14 cellular contexts compared by ENCODE assay signal in genomic region chr11:118604566-118604965, GRCh38. TPM values are rescaled to one million over a fixed set of nuclear protein-coding genes. Genes with fewer than 3 reads are reported as not detected.
DNase-seq lines count a peak whose midpoint lies in the region; ATAC-seq, FAIRE-seq and TF ChIP-seq lines count a peak whose summit lies in the region.
"Had no signal": no experiment of that assay in that cellular context is flagged by ENCODE, and none has a peak within 500 bp of the region (broad histone marks: within the 10 kb centered on the region; RNA-seq: fewer than 3 reads in every experiment).

No MANE protein-coding gene starts in this region.

- no peak overlapping the region for H4K91ac ChIP-seq in mesenchymal stem cell (ENCODE audit: low read length)

- no peaks in the 10 kb centered on the region for H3K9me3 ChIP-seq in CD8-positive, alpha-beta T cell (ENCODE audit: low read length)
- H3K9me3 ChIP-seq in mesenchymal stem cell (ENCODE audit: control insufficient read depth, low read length) (no peaks in the 10 kb centered on the region), small intestine (ENCODE audit: control insufficient read depth, low read depth) (no peaks in the 10 kb centered on the region)

- peak overlapping the region; percentile 93 for H2AK5ac ChIP-seq in mesenchymal stem cell (ENCODE audit: low read length, severe bottlenecking)

- H2BK120ac ChIP-seq in mesenchymal stem cell (ENCODE audit: low read depth, low read length): no peak overlapping the region

- peak overlapping the region; percentile 66 for H3K9ac ChIP-seq in mesenchymal stem cell (ENCODE audit: low read length)

- H3K18ac ChIP-seq in mesenchymal stem cell (ENCODE audit: low read depth in 1 of 2, low read length in 2 of 2): peak overlapping the region; percentile 46 to 64

- no peak for DNase-seq in CD8-positive, alpha-beta T cell
- no peak for DNase-seq in brain microvascular endothelial cell
- DNase-seq in mesenchymal stem cell: no peak
- peak; percentile 21 for DNase-seq in stimulated activated CD8-positive, alpha-beta memory T cell treated with anti-CD3 and anti-CD28 coated beads, Interleukin-4, amount 100 ng/mL, for 48 hours
- no peak for DNase-seq in EL
- no peak for DNase-seq in small intestine
- no peak for DNase-seq in NCI-H2029 (lab: John Stamatoyannopoulos, UW)
- DNase-seq: activated CD8-positive, alpha-beta T cell treated with anti-CD3 and anti-CD28 coated beads, Interleukin-2, amount 10 ng/mL, durations not matched to agents 7 days and 5 days; activated naive CD4-positive, alpha-beta T cell treated with anti-CD3 and anti-CD28 coated beads, Interleukin-2, amount 50 U/mL, for 16 hours; GDM1; mesendoderm; T-helper 17 cell had no signal

- peaks cover 29% of the 10 kb centered on the region for H3K36me3 Mint-ChIP-seq in CD8-positive, alpha-beta T cell

- in situ Hi-C loops in brain microvascular endothelial cell (cut with HindIII; ENCODE audit: low pct_ligation_motif_present, low sequenced_read_pairs): no loop called here

- H3K9me3 Mint-ChIP-seq in CD8-positive, alpha-beta T cell: no peaks in the 10 kb centered on the region

- no peaks in the 10 kb centered on the region for H3K27me3 ChIP-seq in CD8-positive, alpha-beta T cell (ENCODE audit: insufficient read depth, low read length)
- H3K27me3 ChIP-seq in brain microvascular endothelial cell (replicated peaks) (no peaks in the 10 kb centered on the region), mesenchymal stem cell (ENCODE audit: control insufficient read depth in 1 of 2, insufficient read depth in 1 of 2, low read length in 2 of 2) (no peaks in the 10 kb centered on the region), small intestine (ENCODE audit: control insufficient read depth in 2 of 2, insufficient read depth in 2 of 2, low read length in 2 of 2) (no peaks in the 10 kb centered on the region)

- POLR2A ChIA-PET in CD8-positive, alpha-beta T cell (lab: Charles Lee): interaction anchor here (0.9 kb wide), 1 partner anchor 30 kb away, joined by 3 read pairs; no protein-coding TSS in a partner anchor

- no peak overlapping the region for H3K14ac ChIP-seq in mesenchymal stem cell (ENCODE audit: low read length in 2 of 2)

- peak overlapping the region in 1 of 2 experiments; percentile 51 for H3K4ac ChIP-seq in mesenchymal stem cell (ENCODE audit: low read depth in 1 of 2, low read length in 2 of 2)

- no peaks in the 10 kb centered on the region for H3K27me3 Mint-ChIP-seq in CD8-positive, alpha-beta T cell (ENCODE audit: low read depth)

- H2AFZ ChIP-seq in mesenchymal stem cell (ENCODE audit: low read depth, low read length): no peak overlapping the region

- FAIRE-seq in small intestine (lab: Jason Lieb, UNC): no peak

- H2BK15ac ChIP-seq in mesenchymal stem cell (ENCODE audit: low read depth, poor library complexity, severe bottlenecking): no peak overlapping the region

- peak overlapping the region; percentile 50 for H3K27ac Mint-ChIP-seq in CD8-positive, alpha-beta T cell
- H3K27ac Mint-ChIP-seq: activated CD8-positive, alpha-beta T cell treated with anti-CD3 and anti-CD28 coated beads, Interleukin-2, amount 10 ng/mL, durations not matched to agents 7 days and 5 days; T-helper 17 cell had no signal

- H2BK12ac ChIP-seq in mesenchymal stem cell (ENCODE audit: low read length in 2 of 2): peak overlapping the region in 1 of 2 experiments; percentile 28

- H2BK5ac ChIP-seq in mesenchymal stem cell (ENCODE audit: low read depth, low read length, poor library complexity, severe bottlenecking): no peak overlapping the region

- H3K36me3 ChIP-seq in CD8-positive, alpha-beta T cell (ENCODE audit: insufficient read depth, low read length): peaks cover 20% of the 10 kb centered on the region
- peaks cover 34% of the 10 kb centered on the region for H3K36me3 ChIP-seq in brain microvascular endothelial cell (replicated peaks)
- peaks cover 28 to 35% of the 10 kb centered on the region in 2 experiments for H3K36me3 ChIP-seq in mesenchymal stem cell (ENCODE audit: control insufficient read depth in 1 of 2, insufficient read depth in 2 of 2, low read depth in 1 of 2, low read length in 2 of 2)
- peaks cover 11 to 16% of the 10 kb centered on the region in 2 donors for H3K36me3 ChIP-seq in small intestine (ENCODE audit: control insufficient read depth in 2 of 2, insufficient read depth in 2 of 2, low read length in 2 of 2)

- peaks cover 12% of the 10 kb centered on the region for H3K79me1 ChIP-seq in mesenchymal stem cell (replicated peaks; ENCODE audit: low read length, poor library complexity, severe bottlenecking)

- H3K4me1 Mint-ChIP-seq in CD8-positive, alpha-beta T cell (ENCODE audit: low read depth): peaks cover 15% of the 10 kb centered on the region

- no peak for TF ChIP-seq CTCF in CD8-positive, alpha-beta T cell (IDR thresholded peaks at IDR 0.05)
- no peak for TF ChIP-seq CTCF in brain microvascular endothelial cell (IDR thresholded peaks at IDR 0.05; ENCODE audit: low read depth, low read length, missing control alignments)

- CTCF ChIA-PET in CD8-positive, alpha-beta T cell (lab: Charles Lee): interaction anchor here (0.8 to 8.0 kb wide), 6 partner anchors 9 to 460 kb away, joined by 3 to 78 read pairs (median 3); no protein-coding TSS in a partner anchor

- intact Hi-C loops in CD8-positive, alpha-beta T cell (cut with DNase I, micrococcal nuclease): loop anchor here (10.0 kb wide), 3 partner anchors 330 to 700 kb away; partner anchors contain the start of gene UPK2 (in 1 of the 2)

- peak overlapping the region in 1 of 2 experiments; percentile 7 for H3K23ac ChIP-seq in mesenchymal stem cell (ENCODE audit: low read length in 2 of 2)

- H4K8ac ChIP-seq in mesenchymal stem cell (ENCODE audit: low read length): peak overlapping the region; percentile 51

- ATAC-seq in CD8-positive, alpha-beta T cell: no peak
- ATAC-seq in HG03457 (IDR thresholded peaks at IDR 0.05; ENCODE audit: unreplicated experiment): no peak
- ATAC-seq: activated CD8-positive, alpha-beta T cell treated with anti-CD3 and anti-CD28 coated beads, Interleukin-2, amount 10 ng/mL, durations not matched to agents 7 days and 5 days; T-helper 17 cell had no signal

- no peak overlapping the region for H3K27ac ChIP-seq in CD8-positive, alpha-beta T cell (ENCODE audit: low read depth, low read length)
- peak overlapping the region; percentile 64 for H3K27ac ChIP-seq in brain microvascular endothelial cell
- peak overlapping the region; percentile 96 for H3K27ac ChIP-seq in mesenchymal stem cell (ENCODE audit: low read length, poor library complexity, severe bottlenecking)
- peak overlapping the region in 1 of 2 donors; percentile 11 for H3K27ac ChIP-seq in small intestine (ENCODE audit: low read depth in 1 of 2, low read length in 1 of 2)
- H3K27ac ChIP-seq: C4-2B had no signal

- H3K4me1 ChIP-seq in CD8-positive, alpha-beta T cell (ENCODE audit: insufficient read depth, low read length): peaks cover 11% of the 10 kb centered on the region
- peaks cover 29% of the 10 kb centered on the region for H3K4me1 ChIP-seq in mesenchymal stem cell (ENCODE audit: control insufficient read depth, insufficient read depth, low read depth, low read length)
- H3K4me1 ChIP-seq in small intestine (ENCODE audit: control insufficient read depth in 2 of 2, insufficient read depth in 1 of 2, low read depth in 1 of 2, low read length in 1 of 2): no peaks in the 10 kb centered on the region

- H3K4me3 Mint-ChIP-seq in CD8-positive, alpha-beta T cell: no peak overlapping the region
- H3K4me3 Mint-ChIP-seq: activated CD8-positive, alpha-beta T cell treated with anti-CD3 and anti-CD28 coated beads, Interleukin-2, amount 10 ng/mL, durations not matched to agents 7 days and 5 days; T-helper 17 cell had no signal

- no peak overlapping the region for H3K4me2 ChIP-seq in mesenchymal stem cell (ENCODE audit: low read length, poor library complexity, severe bottlenecking)

- no peak overlapping the region for H3K4me3 ChIP-seq in CD8-positive, alpha-beta T cell (ENCODE audit: low read depth, low read length)
- no peak overlapping the region for H3K4me3 ChIP-seq in brain microvascular endothelial cell (ENCODE audit: low read depth, low read length)
- H3K4me3 ChIP-seq in mesenchymal stem cell (ENCODE audit: insufficient read depth in 1 of 2, low read depth in 1 of 2, low read length in 2 of 2): peak overlapping the region in 1 of 2 experiments; percentile 50
- H3K4me3 ChIP-seq in small intestine (ENCODE audit: low read depth in 1 of 2, low read length in 2 of 2): no peak overlapping the region

- WGBS in mesenchymal stem cell: 67% methylated on average over 1 of the region's 3 CpGs
- WGBS in small intestine, 3 donors: 70 to 77% (median 75%) methylated on average over 3 of the region's 3 CpGs

RNA-seq across cellular contexts. Expression of gene PHLDB1, which starts 2.8 kb away (rescaled TPM):
- total RNA-seq in CD8-positive, alpha-beta T cell: 1 to 10 TPM; 4.3 to 5.9 TPM
- 124 TPM for polyA plus RNA-seq in mesenchymal stem cell (2013, experiment 1 of 2)
- polyA plus RNA-seq in mesenchymal stem cell (2013, experiment 2 of 2): 114 TPM
- polyA plus RNA-seq in small intestine: 10 to 100 TPM; 14.1 to 30.7 (median 15.1) TPM

RNA-seq across cellular contexts. Expression of gene ARCN1, which starts 32.4 kb away (rescaled TPM):
- total RNA-seq in CD8-positive, alpha-beta T cell: 10 to 100 TPM; 77.8 to 81.2 TPM
- 251 TPM for polyA plus RNA-seq in mesenchymal stem cell (2013, experiment 1 of 2)
- polyA plus RNA-seq in mesenchymal stem cell (2013, experiment 2 of 2): 261 TPM
- 100 to 1,000 TPM in 2 of 3 donors, 10 to 100 TPM in 1; 79.7 to 125 (median 103) TPM for polyA plus RNA-seq in small intestine

RNA-seq across cellular contexts. Expression of gene IFT46, which starts 38.8 kb away (rescaled TPM):
- total RNA-seq in CD8-positive, alpha-beta T cell: 1 to 10 TPM; 4.8 to 5.6 TPM
- 19.2 TPM for polyA plus RNA-seq in mesenchymal stem cell (2013, experiment 1 of 2)
- 18.5 TPM for polyA plus RNA-seq in mesenchymal stem cell (2013, experiment 2 of 2)
- polyA plus RNA-seq in small intestine: 1 to 10 TPM; 5.8 to 9.5 (median 7.3) TPM
